28 cellular contexts compared by ENCODE assay signal in the genomic region with DNA sequence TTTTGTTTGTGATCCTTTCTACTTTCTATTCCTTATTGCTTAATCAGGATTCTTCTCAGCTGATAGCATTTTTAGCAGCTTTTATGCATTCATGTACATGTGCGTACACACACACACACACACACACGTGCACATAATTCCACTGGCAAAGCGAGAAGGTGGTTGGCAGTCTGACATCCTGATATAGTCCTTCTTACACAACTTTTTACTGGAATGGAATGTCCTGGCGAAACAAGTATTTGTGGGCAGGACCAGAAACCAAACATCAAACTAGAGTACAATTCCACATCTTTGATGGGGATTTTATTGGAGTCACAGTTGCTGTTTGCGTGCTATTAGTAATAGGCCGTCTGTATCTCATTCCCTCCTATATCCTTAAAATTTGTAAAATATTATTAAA.
DNase-seq lines count a peak whose midpoint lies in the region; ATAC-seq and TF ChIP-seq lines count a peak whose summit lies in the region.
"Had no signal": no experiment of that assay in that cellular context is flagged by ENCODE, and none has a peak within 500 bp of the region (broad histone marks: within the 10 kb centered on the region; RNA-seq: fewer than 3 reads in every experiment).

No MANE protein-coding gene starts in this region.

- TF ChIP-seq POLR2A in breast epithelium (IDR thresholded peaks at IDR 0.05) = no peak
- TF ChIP-seq POLR2A in uterus (IDR thresholded peaks at IDR 0.05) = no peak
- no peak for TF ChIP-seq POLR2A in suprapubic skin (IDR thresholded peaks at IDR 0.05)
- TF ChIP-seq POLR2A in prostate gland (IDR thresholded peaks at IDR 0.05) = no peak

- BruUV-seq in MCF 10A (replicated peaks; lab: Mats Ljungman, UMichigan) = no TSS peak

- peaks cover 7% of the 10 kb centered on the region for H3K9me3 Mint-ChIP-seq in MCF 10A (ENCODE audit: unreplicated experiment)
- H3K9me3 Mint-ChIP-seq: type B pancreatic cell had no signal

- peaks cover 5% of the 10 kb centered on the region for H3K4me1 Mint-ChIP-seq in MCF 10A (ENCODE audit: insufficient read depth, unreplicated experiment)
- H3K4me1 Mint-ChIP-seq: activated naive CD4-positive, alpha-beta T cell treated with anti-CD3 and anti-CD28 coated beads, Interleukin-2, amount 10 ng/mL, durations not matched to agents 7 days and 5 days; IgD-negative memory B cell; nephron progenitor cell had no signal

- H3K36me3 ChIP-seq in breast epithelium = no peaks in the 10 kb centered on the region
- no peaks in the 10 kb centered on the region for H3K36me3 ChIP-seq in lower lobe of right lung
- no peaks in the 10 kb centered on the region for H3K36me3 ChIP-seq in uterus
- no peaks in the 10 kb centered on the region for H3K36me3 ChIP-seq in suprapubic skin
- no peaks in the 10 kb centered on the region for H3K36me3 ChIP-seq in prostate gland
- H3K36me3 ChIP-seq: ascending aorta, spleen had no signal

- no peak overlapping the region for H3K27ac ChIP-seq in breast epithelium
- H3K27ac ChIP-seq in lower lobe of right lung = no peak overlapping the region
- H3K27ac ChIP-seq in uterus = peak overlapping the region in 1 of 2 donors; percentile 0
- no peak overlapping the region for H3K27ac ChIP-seq in suprapubic skin
- H3K27ac ChIP-seq in prostate gland = no peak overlapping the region
- H3K27ac ChIP-seq: 22Rv1, ascending aorta, C4-2B, spleen had no signal

- POLR2A ChIA-PET in MCF 10A (lab: Yijun Ruan, JAX) = no interaction called here

- ATAC-seq in lower lobe of right lung = peak; percentile 43 to 52

- DNase-seq in MCF 10A (ENCODE audit: unreplicated experiment) (peak; percentile 24), breast epithelium (ENCODE audit: low spot score in 2 of 2) (no peak), cardiac fibroblast (ENCODE audit: low read depth in 2 of 2) (peak; percentile 54 to 91), lower lobe of right lung (no peak), uterus (peak; percentile 25 to 39), NCI-H1417 (lab: John Stamatoyannopoulos, UW) (no peak), suprapubic skin (ENCODE audit: low spot score in 2 of 2) (no peak), prostate gland (ENCODE audit: low spot score) (no peak)
- DNase-seq: activated CD4-positive, CD25-positive, alpha-beta regulatory T cell treated with anti-CD3 and anti-CD28 coated beads, Interleukin-2, amount 50 U/mL, for 72 hours; activated naive CD4-positive, alpha-beta T cell treated with anti-CD3 and anti-CD28 coated beads, Interleukin-2, amount 10 ng/mL, durations not matched to agents 7 days and 5 days; activated T-cell treated with anti-CD3 and anti-CD28 coated beads, Interleukin-2, amount 50 U/mL, for 24 hours; GDM1; GOT3; kidney glomerular epithelial cell; MM.1S; NCI-H146; NCI-H69; nephron progenitor cell; spleen; stimulated activated CD4-positive, alpha-beta T cell treated with anti-CD3 and anti-CD28 coated beads, Interleukin-4, amount 100 ng/mL, for 24 hours; SW 1271 had no signal

- peaks cover 9 to 23% of the 10 kb centered on the region in 2 donors for H3K9me3 ChIP-seq in breast epithelium
- H3K9me3 ChIP-seq in lower lobe of right lung = no peaks in the 10 kb centered on the region
- no peaks in the 10 kb centered on the region for H3K9me3 ChIP-seq in uterus
- no peaks in the 10 kb centered on the region for H3K9me3 ChIP-seq in suprapubic skin
- H3K9me3 ChIP-seq in prostate gland = no peaks in the 10 kb centered on the region

- H3K4me1 ChIP-seq in breast epithelium (no peaks in the 10 kb centered on the region), lower lobe of right lung (no peaks in the 10 kb centered on the region), uterus (no peaks in the 10 kb centered on the region), suprapubic skin (no peaks in the 10 kb centered on the region), prostate gland (replicated peaks) (no peaks in the 10 kb centered on the region)
- H3K4me1 ChIP-seq: ascending aorta, spleen had no signal

- H3K27me3 ChIP-seq in breast epithelium (no peaks in the 10 kb centered on the region), lower lobe of right lung (ENCODE audit: low read depth) (no peaks in the 10 kb centered on the region), uterus (no peaks in the 10 kb centered on the region), suprapubic skin (no peaks in the 10 kb centered on the region), prostate gland (replicated peaks; ENCODE audit: insufficient read depth) (no peaks in the 10 kb centered on the region)
- H3K27me3 ChIP-seq: ascending aorta, spleen had no signal

- H3K4me3 Mint-ChIP-seq in MCF 10A (ENCODE audit: unreplicated experiment) = no peak overlapping the region
- H3K4me3 Mint-ChIP-seq: activated naive CD4-positive, alpha-beta T cell treated with anti-CD3 and anti-CD28 coated beads, Interleukin-2, amount 10 ng/mL, durations not matched to agents 7 days and 5 days; activated T-cell treated with anti-CD3 and anti-CD28 coated beads, Interleukin-2, amount 50 U/mL, for 24 hours; IgD-negative memory B cell; nephron progenitor cell; stimulated activated naive CD8-positive, alpha-beta T cell treated with anti-CD3 and anti-CD28 coated beads, Interleukin-15, Interleukin-2, amounts not matched to agents 100 ng/mL and 50 ng/mL, for 24 hours; type B pancreatic cell had no signal

- no peaks in the 10 kb centered on the region for H3K36me3 Mint-ChIP-seq in MCF 10A (ENCODE audit: insufficient read depth, unreplicated experiment)
- H3K36me3 Mint-ChIP-seq: activated naive CD4-positive, alpha-beta T cell treated with anti-CD3 and anti-CD28 coated beads, Interleukin-2, amount 10 ng/mL, durations not matched to agents 7 days and 5 days; IgD-negative memory B cell; type B pancreatic cell had no signal

- H3K4me3 ChIP-seq in breast epithelium = no peak overlapping the region
- no peak overlapping the region for H3K4me3 ChIP-seq in cardiac fibroblast (replicated peaks in 1 of 2; ENCODE audit: low read depth in 2 of 2, low read length in 2 of 2)
- no peak overlapping the region for H3K4me3 ChIP-seq in lower lobe of right lung
- H3K4me3 ChIP-seq in uterus = no peak overlapping the region
- H3K4me3 ChIP-seq in suprapubic skin = no peak overlapping the region
- no peak overlapping the region for H3K4me3 ChIP-seq in prostate gland
- H3K4me3 ChIP-seq: ascending aorta, spleen had no signal

- TF ChIP-seq EP300 in suprapubic skin (IDR thresholded peaks at IDR 0.05) = no peak

- no peak overlapping the region for H3K27ac Mint-ChIP-seq in MCF 10A (ENCODE audit: low read depth, unreplicated experiment)
- H3K27ac Mint-ChIP-seq: activated naive CD4-positive, alpha-beta T cell treated with anti-CD3 and anti-CD28 coated beads, Interleukin-2, amount 10 ng/mL, durations not matched to agents 7 days and 5 days; activated T-cell treated with anti-CD3 and anti-CD28 coated beads, Interleukin-2, amount 50 U/mL, for 24 hours; IgD-negative memory B cell; nephron progenitor cell; progenitor cell of endocrine pancreas; stimulated activated naive CD8-positive, alpha-beta T cell treated with anti-CD3 and anti-CD28 coated beads, Interleukin-15, Interleukin-2, amounts not matched to agents 100 ng/mL and 50 ng/mL, for 24 hours; type B pancreatic cell had no signal

- TF ChIP-seq CTCF in MCF 10A (IDR thresholded peaks at IDR 0.05; ENCODE audit: unreplicated experiment) = no peak
- TF ChIP-seq CTCF in breast epithelium (IDR thresholded peaks at IDR 0.05) = no peak
- no peak for TF ChIP-seq CTCF in cardiac fibroblast (IDR thresholded peaks at IDR 0.05; ENCODE audit: low read depth, low read length)
- no peak for TF ChIP-seq CTCF in lower lobe of right lung (IDR thresholded peaks at IDR 0.05)
- no peak for TF ChIP-seq CTCF in uterus (IDR thresholded peaks at IDR 0.05)
- no peak for TF ChIP-seq CTCF in suprapubic skin (IDR thresholded peaks at IDR 0.05)
- no peak for TF ChIP-seq CTCF in prostate gland (IDR thresholded peaks at IDR 0.05)

- intact Hi-C loops in MCF 10A (cut with micrococcal nuclease) = no loop called here
- intact Hi-C loops in breast epithelium (cut with DNase I; ENCODE audit: low total_unique reads) = no loop called here
- intact Hi-C loops in lower lobe of right lung (cut with DNase I) = no loop called here
- intact Hi-C loops in uterus (cut with DNase I; ENCODE audit: low total_unique reads) = no loop called here
- intact Hi-C loops in prostate gland (cut with DNase I) = no loop called here

- CTCF ChIA-PET in MCF 10A (lab: Yijun Ruan, JAX) = no interaction called here

- H3K27me3 Mint-ChIP-seq in MCF 10A (ENCODE audit: insufficient read depth, unreplicated experiment) = no peaks in the 10 kb centered on the region
- H3K27me3 Mint-ChIP-seq: activated naive CD4-positive, alpha-beta T cell treated with anti-CD3 and anti-CD28 coated beads, Interleukin-2, amount 10 ng/mL, durations not matched to agents 7 days and 5 days; activated T-cell treated with anti-CD3 and anti-CD28 coated beads, Interleukin-2, amount 50 U/mL, for 24 hours; IgD-negative memory B cell; progenitor cell of endocrine pancreas; stimulated activated naive CD8-positive, alpha-beta T cell treated with anti-CD3 and anti-CD28 coated beads, Interleukin-15, Interleukin-2, amounts not matched to agents 100 ng/mL and 50 ng/mL, for 24 hours; type B pancreatic cell had no signal

- WGBS in suprapubic skin = 78% methylated on average over 6 of the region's 6 CpGs
- WGBS in prostate gland = 74% methylated on average over 6 of the region's 6 CpGs

Comparison
In these comparisons a context has a peak if more than half of its experiments do, and no peak if none do; other contexts are left out.
1. DNase-seq: peak in MCF 10A (single experiment), cardiac fibroblast (2 of 2) and uterus (2 of 2); none in breast epithelium (0 of 2), lower lobe of right lung (single experiment), NCI-H1417 (0 of 3), suprapubic skin (0 of 2) and prostate gland (single experiment).